In the genomic region with DNA sequence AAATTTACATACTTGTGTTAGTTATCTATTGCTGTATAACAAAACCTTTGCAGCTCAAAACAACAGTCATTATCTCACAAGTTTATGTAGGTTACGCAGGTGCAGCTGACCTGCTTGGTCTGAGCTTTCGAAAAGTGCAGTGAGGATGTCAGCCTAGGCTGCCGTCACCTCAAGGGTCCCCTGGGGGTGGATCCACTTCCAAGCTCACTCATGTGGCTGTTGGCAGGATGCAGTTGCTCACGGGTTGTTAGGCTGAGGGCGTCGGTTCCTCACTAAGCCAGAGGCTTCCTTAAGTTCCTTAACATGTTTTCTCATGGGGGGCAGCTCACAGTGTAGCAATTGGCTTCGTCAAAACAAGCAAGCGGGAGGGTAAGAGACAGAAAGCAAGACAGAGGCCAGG, we compare ENCODE assay signal across 22 cellular contexts.
DNase-seq lines count a peak whose midpoint lies in the region; ATAC-seq and TF ChIP-seq lines count a peak whose summit lies in the region.
"Had no signal": no experiment of that assay in that cellular context is flagged by ENCODE, and none has a peak within 500 bp of the region (broad histone marks: within the 10 kb centered on the region; RNA-seq: fewer than 3 reads in every experiment).

No MANE protein-coding gene starts in this region.

- CTCF ChIA-PET in CD8-positive, alpha-beta T cell (lab: Charles Lee): interaction anchor here (1.5 kb wide), 1 partner anchor 81 kb away, joined by 3 read pairs; no protein-coding TSS in a partner anchor
- CTCF ChIA-PET in naive thymus-derived CD4-positive, alpha-beta T cell (lab: Charles Lee): no interaction called here

- no peak for TF ChIP-seq CTCF in CD8-positive, alpha-beta T cell (IDR thresholded peaks at IDR 0.05)
- no peak for TF ChIP-seq CTCF in esophagus muscularis mucosa (IDR thresholded peaks at IDR 0.05)

- no peaks in the 10 kb centered on the region for H3K9me3 Mint-ChIP-seq in activated CD4-positive, alpha-beta T cell treated with anti-CD3 and anti-CD28 coated beads, Interleukin-2, amount 10 ng/mL, durations not matched to agents 24 days and 14 days
- no peaks in the 10 kb centered on the region for H3K9me3 Mint-ChIP-seq in CD8-positive, alpha-beta T cell
- H3K9me3 Mint-ChIP-seq in naive thymus-derived CD4-positive, alpha-beta T cell: no peaks in the 10 kb centered on the region
- H3K9me3 Mint-ChIP-seq: brain, nephron had no signal

- peaks cover 50% of the 10 kb centered on the region for H3K36me3 Mint-ChIP-seq in activated CD4-positive, alpha-beta T cell treated with anti-CD3 and anti-CD28 coated beads, Interleukin-2, amount 10 ng/mL, durations not matched to agents 24 days and 14 days (ENCODE audit: low read depth)
- H3K36me3 Mint-ChIP-seq in CD8-positive, alpha-beta T cell: peaks cover 88% of the 10 kb centered on the region
- peaks cover 4 to 34% (median 30%) of the 10 kb centered on the region in 5 donors for H3K36me3 Mint-ChIP-seq in naive thymus-derived CD4-positive, alpha-beta T cell
- H3K36me3 Mint-ChIP-seq: brain had no signal

- no peaks in the 10 kb centered on the region for H3K9me3 ChIP-seq in CD8-positive, alpha-beta T cell (ENCODE audit: low read length)
- H3K9me3 ChIP-seq in naive thymus-derived CD4-positive, alpha-beta T cell (ENCODE audit: control insufficient read depth in 2 of 3, low read length in 3 of 3): no peaks in the 10 kb centered on the region
- H3K9me3 ChIP-seq in esophagus muscularis mucosa: no peaks in the 10 kb centered on the region
- H3K9me3 ChIP-seq: colonic mucosa, vagina had no signal

- H3K4me3 Mint-ChIP-seq in activated CD4-positive, alpha-beta T cell treated with anti-CD3 and anti-CD28 coated beads, Interleukin-2, amount 10 ng/mL, durations not matched to agents 24 days and 14 days: no peak overlapping the region
- no peak overlapping the region for H3K4me3 Mint-ChIP-seq in CD8-positive, alpha-beta T cell
- H3K4me3 Mint-ChIP-seq in naive thymus-derived CD4-positive, alpha-beta T cell: no peak overlapping the region
- H3K4me3 Mint-ChIP-seq: brain, nephron had no signal

- no peak for TF ChIP-seq EP300 in esophagus muscularis mucosa (IDR thresholded peaks at IDR 0.05)

- WGBS in esophagus muscularis mucosa: 80% methylated on average over 7 of the region's 8 CpGs

- intact Hi-C loops in activated CD4-positive, alpha-beta T cell treated with anti-CD3 and anti-CD28 coated beads, Interleukin-2, amount 10 ng/mL, durations not matched to agents 24 days and 14 days (cut with micrococcal nuclease): no loop called here
- intact Hi-C loops in CD8-positive, alpha-beta T cell (cut with DNase I, micrococcal nuclease): no loop called here
- intact Hi-C loops in naive thymus-derived CD4-positive, alpha-beta T cell (cut with micrococcal nuclease): no loop called here
- intact Hi-C loops in esophagus muscularis mucosa (cut with DNase I): no loop called here

- no peak for ATAC-seq in CD8-positive, alpha-beta T cell
- ATAC-seq in naive thymus-derived CD4-positive, alpha-beta T cell: no peak
- ATAC-seq: sciatic nerve had no signal

- peaks cover 29% of the 10 kb centered on the region for H3K36me3 ChIP-seq in CD8-positive, alpha-beta T cell (ENCODE audit: insufficient read depth, low read length)
- H3K36me3 ChIP-seq in naive thymus-derived CD4-positive, alpha-beta T cell (ENCODE audit: control insufficient read depth in 2 of 3, insufficient read depth in 3 of 3, low read length in 3 of 3): peaks cover 0 to 58% (median 14%) of the 10 kb centered on the region in 3 experiments
- peaks cover 0 to 17% (median 0%) of the 10 kb centered on the region in 4 donors for H3K36me3 ChIP-seq in esophagus muscularis mucosa
- H3K36me3 ChIP-seq: colonic mucosa, vagina had no signal

- H3K4me3 ChIP-seq in CD8-positive, alpha-beta T cell (ENCODE audit: low read depth, low read length): no peak overlapping the region
- H3K4me3 ChIP-seq in naive thymus-derived CD4-positive, alpha-beta T cell (ENCODE audit: low read length): no peak overlapping the region
- no peak overlapping the region for H3K4me3 ChIP-seq in esophagus muscularis mucosa
- H3K4me3 ChIP-seq: colonic mucosa, vagina had no signal

- TF ChIP-seq POLR2A in esophagus muscularis mucosa (IDR thresholded peaks at IDR 0.05; ENCODE audit: low read depth): no peak

- DNase-seq in activated CD4-positive, alpha-beta T cell treated with anti-CD3 and anti-CD28 coated beads, Interleukin-2, amount 10 ng/mL, durations not matched to agents 24 days and 14 days: no peak
- no peak for DNase-seq in activated CD4-positive, alpha-beta T cell treated with anti-CD3 and anti-CD28 coated beads, Interleukin-2, amount 50 U/mL, for 48 hours
- DNase-seq in CD8-positive, alpha-beta T cell: no peak
- DNase-seq in NCI-H345 treated with DMSO at 0.1 percent for 48 hours (lab: John Stamatoyannopoulos, UW; ENCODE audit: unreplicated experiment) (peak; percentile 19), H4 (ENCODE audit: low spot score) (no peak), esophagus muscularis mucosa (ENCODE audit: extremely low spot score) (no peak), NCI-H526 treated with DMSO at 0.1 percent for 48 hours (lab: John Stamatoyannopoulos, UW) (no peak)
- DNase-seq in naive thymus-derived CD4-positive, alpha-beta T cell: peak in 1 of 9 donors; percentile 17
- DNase-seq: activated CD4-positive, alpha-beta T cell treated with anti-CD3 and anti-CD28 coated beads for 48 hours; activated CD8-positive, alpha-beta memory T cell treated with anti-CD3 and anti-CD28 coated beads, Interleukin-2, amount 50 U/mL, for 48 hours; activated naive CD4-positive, alpha-beta T cell; colonic mucosa; DMS53; NCI-H146; NCI-H446 treated with DMSO at 0.1 percent for 48 hours; posterior cingulate gyrus; stimulated activated CD4-positive, alpha-beta T cell treated with anti-CD3 and anti-CD28 coated beads, Interleukin-15, amount 100 ng/mL, for 24 hours; substantia nigra had no signal

- H3K27ac Mint-ChIP-seq in activated CD4-positive, alpha-beta T cell treated with anti-CD3 and anti-CD28 coated beads, Interleukin-2, amount 10 ng/mL, durations not matched to agents 24 days and 14 days: peak overlapping the region; percentile 25
- peak overlapping the region; percentile 73 for H3K27ac Mint-ChIP-seq in CD8-positive, alpha-beta T cell
- peak overlapping the region in 8 of 9 donors; percentile 14 to 90 (median 62) for H3K27ac Mint-ChIP-seq in naive thymus-derived CD4-positive, alpha-beta T cell
- H3K27ac Mint-ChIP-seq: brain, nephron had no signal

- H3K4me1 Mint-ChIP-seq in activated CD4-positive, alpha-beta T cell treated with anti-CD3 and anti-CD28 coated beads, Interleukin-2, amount 10 ng/mL, durations not matched to agents 24 days and 14 days: peaks cover 17% of the 10 kb centered on the region
- H3K4me1 Mint-ChIP-seq in CD8-positive, alpha-beta T cell (ENCODE audit: low read depth): peaks cover 43% of the 10 kb centered on the region
- peaks cover 20 to 63% (median 50%) of the 10 kb centered on the region in 7 donors for H3K4me1 Mint-ChIP-seq in naive thymus-derived CD4-positive, alpha-beta T cell
- H3K4me1 Mint-ChIP-seq: brain, nephron had no signal

- POLR2A ChIA-PET in CD8-positive, alpha-beta T cell (lab: Charles Lee): no interaction called here
- POLR2A ChIA-PET in naive thymus-derived CD4-positive, alpha-beta T cell (lab: Charles Lee): no interaction called here

- H3K4me1 ChIP-seq in CD8-positive, alpha-beta T cell (ENCODE audit: insufficient read depth, low read length): no peaks in the 10 kb centered on the region
- peaks cover 0 to 8% of the 10 kb centered on the region in 2 donors for H3K4me1 ChIP-seq in naive thymus-derived CD4-positive, alpha-beta T cell (ENCODE audit: control insufficient read depth in 2 of 2, insufficient read depth in 2 of 2, low read length in 2 of 2)
- H3K4me1 ChIP-seq in esophagus muscularis mucosa: peaks cover 0 to 21% (median 16%) of the 10 kb centered on the region in 4 donors
- H3K4me1 ChIP-seq: colonic mucosa had no signal

- no peak overlapping the region for H3K27ac ChIP-seq in CD8-positive, alpha-beta T cell (ENCODE audit: low read depth, low read length)
- no peak overlapping the region for H3K27ac ChIP-seq in naive thymus-derived CD4-positive, alpha-beta T cell (ENCODE audit: low read depth, low read length)
- H3K27ac ChIP-seq in esophagus muscularis mucosa (replicated peaks in 1 of 4): no peak overlapping the region
- H3K27ac ChIP-seq: colonic mucosa, vagina had no signal

- no peaks in the 10 kb centered on the region for H3K27me3 Mint-ChIP-seq in activated CD4-positive, alpha-beta T cell treated with anti-CD3 and anti-CD28 coated beads, Interleukin-2, amount 10 ng/mL, durations not matched to agents 24 days and 14 days
- H3K27me3 Mint-ChIP-seq in CD8-positive, alpha-beta T cell (ENCODE audit: low read depth): no peaks in the 10 kb centered on the region
- H3K27me3 Mint-ChIP-seq in naive thymus-derived CD4-positive, alpha-beta T cell: no peaks in the 10 kb centered on the region

- H3K27me3 ChIP-seq in CD8-positive, alpha-beta T cell (ENCODE audit: insufficient read depth, low read length): no peaks in the 10 kb centered on the region
- no peaks in the 10 kb centered on the region for H3K27me3 ChIP-seq in naive thymus-derived CD4-positive, alpha-beta T cell (ENCODE audit: control insufficient read depth in 2 of 2, insufficient read depth in 2 of 2, low read length in 2 of 2)
- H3K27me3 ChIP-seq in esophagus muscularis mucosa: no peaks in the 10 kb centered on the region
- H3K27me3 ChIP-seq: colonic mucosa, vagina had no signal
